In the genomic region with DNA sequence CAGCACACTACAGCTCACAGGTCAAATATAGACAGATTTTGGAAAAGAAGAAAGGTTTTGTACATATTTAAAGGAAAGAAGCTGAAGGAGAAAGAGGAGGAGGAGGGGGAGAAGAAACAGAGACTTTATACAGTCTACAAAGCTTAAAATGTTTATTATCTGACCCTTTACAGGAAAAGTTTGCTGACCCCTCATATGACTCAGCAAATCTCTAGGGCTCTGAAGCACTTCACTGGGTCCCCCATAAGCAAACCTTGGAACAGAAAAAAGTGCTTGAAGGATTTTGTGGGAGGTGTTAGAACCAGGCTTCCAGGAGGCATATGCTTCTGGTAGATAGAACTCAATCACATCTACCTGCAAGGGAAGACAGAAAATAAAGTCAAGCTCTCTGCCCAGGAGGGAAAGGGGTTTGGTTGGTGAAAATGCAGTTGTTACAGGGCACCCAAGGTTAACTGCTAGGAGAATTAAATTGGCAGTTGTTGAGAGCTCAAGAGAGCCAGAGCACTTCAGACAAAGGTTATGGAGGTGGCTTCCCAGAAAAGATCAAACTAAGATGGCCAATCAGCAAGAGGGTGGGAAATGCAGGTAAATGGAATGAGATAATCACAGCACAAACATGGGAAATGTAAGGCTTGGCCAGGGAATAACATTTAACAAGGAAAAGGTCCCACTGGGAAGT, we compare ENCODE assay signal across 20 cellular contexts.
A peak's percentile ranks its signal among the peaks of the same experiment; 100 is the strongest.
DNase-seq lines count a peak whose midpoint lies in the region; ATAC-seq, FAIRE-seq and TF ChIP-seq lines count a peak whose summit lies in the region.
"Had no signal": no experiment of that assay in that cellular context is flagged by ENCODE, and none has a peak within 500 bp of the region (broad histone marks: within the 10 kb centered on the region; RNA-seq: fewer than 3 reads in every experiment).

No MANE protein-coding gene starts in this region.

- peaks cover 25% of the 10 kb centered on the region for H3K4me1 Mint-ChIP-seq in astrocyte (ENCODE audit: low read depth, unreplicated experiment)

- H4K20me1 ChIP-seq in astrocyte (ENCODE audit: insufficient read depth, low read length) = no peaks in the 10 kb centered on the region
- H4K20me1 ChIP-seq in HepG2 (ENCODE audit: insufficient read depth, low read length) = no peaks in the 10 kb centered on the region

- peaks cover 2% of the 10 kb centered on the region for H3K36me3 Mint-ChIP-seq in astrocyte (ENCODE audit: low read depth, unreplicated experiment)
- H3K36me3 Mint-ChIP-seq: CD4-positive, CD25-positive, alpha-beta regulatory T cell had no signal

- no peaks in the 10 kb centered on the region for H3K9me3 ChIP-seq in cardiac muscle cell (ENCODE audit: low read depth)
- no peaks in the 10 kb centered on the region for H3K9me3 ChIP-seq in right cardiac atrium (ENCODE audit: control insufficient read depth, low read length)
- no peaks in the 10 kb centered on the region for H3K9me3 ChIP-seq in astrocyte (ENCODE audit: insufficient read depth, low read depth, low read length)
- no peaks in the 10 kb centered on the region for H3K9me3 ChIP-seq in HepG2 (ENCODE audit: low read length)
- no peaks in the 10 kb centered on the region for H3K9me3 ChIP-seq in small intestine (ENCODE audit: control insufficient read depth, low read depth)
- H3K9me3 ChIP-seq: MG63 had no signal

- H3K27ac ChIP-seq in cardiac muscle cell (peak overlapping the region; percentile 2), right cardiac atrium (ENCODE audit: low read length) (no peak overlapping the region), astrocyte (ENCODE audit: low read depth, low read length) (no peak overlapping the region), HepG2 (ENCODE audit: extremely low read length, insufficient read depth, low read length) (no peak overlapping the region), small intestine (ENCODE audit: low read depth in 1 of 2, low read length in 1 of 2) (no peak overlapping the region)
- H3K27ac ChIP-seq: SK-N-MC had no signal

- H3K4me1 ChIP-seq in cardiac muscle cell (ENCODE audit: low read depth) = peaks cover 25% of the 10 kb centered on the region
- H3K4me1 ChIP-seq in right cardiac atrium (ENCODE audit: control insufficient read depth, insufficient read depth, low read length) = peaks cover 5% of the 10 kb centered on the region
- H3K4me1 ChIP-seq in astrocyte (ENCODE audit: insufficient read depth, low read length) = peaks cover 1% of the 10 kb centered on the region
- H3K4me1 ChIP-seq in HepG2 (ENCODE audit: insufficient read depth, low read length) = peaks cover 21% of the 10 kb centered on the region
- no peaks in the 10 kb centered on the region for H3K4me1 ChIP-seq in small intestine (ENCODE audit: control insufficient read depth in 2 of 2, insufficient read depth in 1 of 2, low read depth in 1 of 2, low read length in 1 of 2)

- H3K4me2 ChIP-seq in astrocyte (ENCODE audit: low read length) = no peak overlapping the region
- H3K4me2 ChIP-seq in HepG2 (ENCODE audit: low read depth, low read length) = no peak overlapping the region

- TF ChIP-seq CTCF in cardiac muscle cell (IDR thresholded peaks at IDR 0.05; ENCODE audit: low read depth, low read length) (no peak), astrocyte (IDR thresholded peaks at IDR 0.05; ENCODE audit: insufficient read depth, low read depth, low read length) (no peak), HepG2 (CRISPR knock-in tag; IDR thresholded peaks at IDR 0.05) (no peak)

- H3K9ac ChIP-seq in astrocyte (ENCODE audit: low read length) = no peak overlapping the region
- no peak overlapping the region for H3K9ac ChIP-seq in HepG2 (ENCODE audit: insufficient read depth, low read depth, low read length)

- peaks cover 3% of the 10 kb centered on the region for H3K9me3 Mint-ChIP-seq in astrocyte (ENCODE audit: unreplicated experiment)

- H2AFZ ChIP-seq in astrocyte (ENCODE audit: low read depth, low read length) (no peak overlapping the region), HepG2 (ENCODE audit: low read length) (no peak overlapping the region)

- POLR2A ChIA-PET in HepG2 (lab: Yijun Ruan, JAX) = no interaction called here

- H3K36me3 ChIP-seq in cardiac muscle cell (no peaks in the 10 kb centered on the region), astrocyte (ENCODE audit: insufficient read depth, low read length) (no peaks in the 10 kb centered on the region), HepG2 (replicated peaks in 1 of 2; ENCODE audit: control insufficient read depth in 1 of 2, insufficient read depth in 2 of 2, low read length in 2 of 2) (no peaks in the 10 kb centered on the region), small intestine (ENCODE audit: control insufficient read depth in 2 of 2, insufficient read depth in 2 of 2, low read length in 2 of 2) (no peaks in the 10 kb centered on the region)
- H3K36me3 ChIP-seq: MG63 had no signal

- intact Hi-C loops in right cardiac atrium (cut with DNase I) (no loop called here), HepG2 (cut with micrococcal nuclease; ENCODE audit: unreplicated experiment) (no loop called here)

- no peak overlapping the region for H3K4me3 Mint-ChIP-seq in astrocyte (ENCODE audit: unreplicated experiment)
- H3K4me3 Mint-ChIP-seq: B cell; CD4-positive, CD25-positive, alpha-beta regulatory T cell had no signal

- TF ChIP-seq EP300 in HepG2 (IDR thresholded peaks at IDR 0.05; ENCODE audit: low read depth in 2 of 2, low read length in 2 of 2) (no peak), HepG2 (CRISPR knock-in tag; IDR thresholded peaks at IDR 0.05; ENCODE audit: borderline replicate concordance) (no peak)

- no peaks in the 10 kb centered on the region for H3K79me2 ChIP-seq in astrocyte (ENCODE audit: insufficient read depth, low read length)
- H3K79me2 ChIP-seq in HepG2 (ENCODE audit: insufficient read depth, low read length) = no peaks in the 10 kb centered on the region

- no TSS peak for BruUV-seq in HepG2 (replicated peaks; lab: Mats Ljungman, UMichigan)

- no peaks in the 10 kb centered on the region for H3K27me3 ChIP-seq in cardiac muscle cell
- no peaks in the 10 kb centered on the region for H3K27me3 ChIP-seq in right cardiac atrium (ENCODE audit: control insufficient read depth, insufficient read depth)
- no peaks in the 10 kb centered on the region for H3K27me3 ChIP-seq in astrocyte (ENCODE audit: insufficient read depth, low read length)
- H3K27me3 ChIP-seq in HepG2 (ENCODE audit: control insufficient read depth in 1 of 2, insufficient read depth in 2 of 2, low read length in 2 of 2) = peaks cover 0 to 8% of the 10 kb centered on the region in 2 experiments; a peak in 1 of 5 replicates
- no peaks in the 10 kb centered on the region for H3K27me3 ChIP-seq in small intestine (ENCODE audit: control insufficient read depth in 2 of 2, insufficient read depth in 2 of 2, low read length in 2 of 2)
- H3K27me3 ChIP-seq: MG63 had no signal

- in situ Hi-C loops in HepG2 (cut with HindIII; ENCODE audit: extremely low pct_ligation_motif_present, low pct_unique_long_range_greater_than_20kb) = no loop called here

- peak in 1 of 2 donors; percentile 14 for DNase-seq in cardiac muscle cell (ENCODE audit: low read depth in 1 of 2, low spot score in 1 of 2)
- no peak for DNase-seq in right cardiac atrium
- DNase-seq in astrocyte (ENCODE audit: low read depth) = no peak
- DNase-seq in HepG2 (ENCODE audit: low spot score) = no peak
- no peak for DNase-seq in activated CD4-positive, alpha-beta T cell treated with anti-CD3 and anti-CD28 coated beads for 48 hours
- no peak for DNase-seq in T-helper 2 cell
- no peak for DNase-seq in small intestine
- DNase-seq: Calu3; CD4-positive, CD25-positive, alpha-beta regulatory T cell; DMS79; H7; Karpas-422; MG63; NCI-H1092; NCI-H187 treated with DMSO at 0.1 percent for 48 hours; NCI-H446 treated with DMSO at 0.1 percent for 48 hours; NCI-H82 had no signal

- CTCF ChIA-PET in HepG2 (lab: Yijun Ruan, JAX; ENCODE audit: low intra/inter-chr PET ratio, low total read pairs) = no interaction called here

- TF ChIP-seq RAD21 in HepG2 (CRISPR knock-in tag; IDR thresholded peaks at IDR 0.05) = no peak

- no peak for TF ChIP-seq POLR2A in HepG2 (IDR thresholded peaks at IDR 0.05; ENCODE audit: insufficient read depth in 1 of 2, low read depth in 2 of 2, low read length in 2 of 2)

- H3K27me3 Mint-ChIP-seq in astrocyte (ENCODE audit: low read depth, unreplicated experiment) = no peaks in the 10 kb centered on the region
- H3K27me3 Mint-ChIP-seq: B cell; CD4-positive, CD25-positive, alpha-beta regulatory T cell had no signal

- H3K4me3 ChIP-seq in cardiac muscle cell = no peak overlapping the region
- no peak overlapping the region for H3K4me3 ChIP-seq in right cardiac atrium (ENCODE audit: low read length)
- H3K4me3 ChIP-seq in astrocyte (ENCODE audit: insufficient read depth, low read depth, low read length) = no peak overlapping the region
- H3K4me3 ChIP-seq in HepG2 (replicated peaks in 1 of 3; ENCODE audit: insufficient read depth in 1 of 3, low read depth in 2 of 3, low read length in 3 of 3) = no peak overlapping the region
- H3K4me3 ChIP-seq in small intestine (ENCODE audit: low read depth in 1 of 2, low read length in 2 of 2) = no peak overlapping the region
- H3K4me3 ChIP-seq: MG63, SK-N-MC had no signal

- ATAC-seq in right cardiac atrium (no peak), HepG2 (no peak)
- ATAC-seq: Panc1 had no signal

- FAIRE-seq in astrocyte (lab: Jason Lieb, UNC) (no peak), HepG2 (lab: Jason Lieb, UNC) (no peak), small intestine (lab: Jason Lieb, UNC) (no peak)

- peak overlapping the region; percentile 28 for H3K27ac Mint-ChIP-seq in astrocyte (ENCODE audit: unreplicated experiment)
- H3K27ac Mint-ChIP-seq: B cell had no signal

TF ChIP-seq in HepG2, 621 proteins besides CTCF, POLR2A, EP300 and RAD21 (continues in another document):
- TF ChIP-seq ZFP90 (CRISPR knock-in tag; IDR thresholded peaks at IDR 0.05; ENCODE audit: borderline replicate concordance) = no peak
- TF ChIP-seq, protein P1, sequence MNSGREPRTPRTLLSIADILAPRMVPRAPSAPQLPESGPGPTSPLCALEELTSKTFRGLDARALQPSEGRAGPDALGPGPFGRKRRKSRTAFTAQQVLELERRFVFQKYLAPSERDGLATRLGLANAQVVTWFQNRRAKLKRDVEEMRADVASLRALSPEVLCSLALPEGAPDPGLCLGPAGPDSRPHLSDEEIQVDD (CRISPR knock-in tag; IDR thresholded peaks at IDR 0.05; ENCODE audit: borderline replicate concordance) = no peak
- TF ChIP-seq MAFF (IDR thresholded peaks at IDR 0.05; ENCODE audit: low read depth, low read length) = 0 out of 2 replicates have a peak, but pooled peaks have one; percentile 45
- no peak for TF ChIP-seq HDAC6 (IDR thresholded peaks at IDR 0.05; ENCODE audit: low read depth, low read length)
- no peak for TF ChIP-seq SMAD3 (CRISPR knock-in tag; IDR thresholded peaks at IDR 0.05)
- no peak for TF ChIP-seq SAP130 (CRISPR knock-in tag; IDR thresholded peaks at IDR 0.05; ENCODE audit: low read depth)
- TF ChIP-seq ZNF501 (CRISPR knock-in tag; IDR thresholded peaks at IDR 0.05) = no peak
- no peak for TF ChIP-seq CHD2 (IDR thresholded peaks at IDR 0.05; ENCODE audit: low read depth, low read length)
- TF ChIP-seq THYN1 (CRISPR knock-in tag; IDR thresholded peaks at IDR 0.05; ENCODE audit: borderline replicate concordance, low read depth) = no peak
- no peak for TF ChIP-seq CC2D1A (CRISPR knock-in tag; IDR thresholded peaks at IDR 0.05)
- TF ChIP-seq ZSCAN9 (CRISPR knock-in tag; IDR thresholded peaks at IDR 0.05; ENCODE audit: borderline replicate concordance) = no peak
- TF ChIP-seq ZNF138 (CRISPR knock-in tag; IDR thresholded peaks at IDR 0.05; ENCODE audit: low read depth) = no peak
